In the genomic region with DNA sequence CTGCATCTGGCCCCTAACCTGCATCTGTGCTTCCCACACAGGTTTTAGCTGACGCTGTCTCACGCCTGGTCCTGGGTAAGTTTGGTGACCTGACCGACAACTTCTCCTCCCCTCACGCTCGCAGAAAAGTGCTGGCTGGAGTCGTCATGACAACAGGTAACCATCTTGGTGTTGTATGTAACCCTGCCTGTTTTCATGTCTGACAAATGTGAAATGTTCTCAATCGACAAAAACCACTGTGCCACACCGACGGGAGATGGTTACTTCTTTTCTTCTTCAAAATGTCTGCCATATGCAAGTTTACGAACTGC, we compare ENCODE assay signal across 20 cellular contexts.
DNase-seq lines count a peak whose midpoint lies in the region; ATAC-seq, FAIRE-seq and TF ChIP-seq lines count a peak whose summit lies in the region.
"Had no signal": no experiment of that assay in that cellular context is flagged by ENCODE, and none has a peak within 500 bp of the region (broad histone marks: within the 10 kb centered on the region; RNA-seq: fewer than 3 reads in every experiment).

No MANE protein-coding gene starts in this region.

- H3K27ac ChIP-seq in HepG2 (ENCODE audit: extremely low read length, insufficient read depth, low read length) = no peak overlapping the region
- H3K27ac ChIP-seq in right lobe of liver = no peak overlapping the region
- H3K27ac ChIP-seq: BLaER1, HL-60 had no signal

- H3K36me3 ChIP-seq in HepG2 (replicated peaks in 1 of 2; ENCODE audit: control insufficient read depth in 1 of 2, insufficient read depth in 2 of 2, low read length in 2 of 2) = peaks cover 1 to 17% of the 10 kb centered on the region in 2 experiments; a peak in 2 of 5 replicates
- peaks cover 0 to 2% (median 0%) of the 10 kb centered on the region in 4 donors for H3K36me3 ChIP-seq in right lobe of liver
- peaks cover 8% of the 10 kb centered on the region for H3K36me3 ChIP-seq in bronchial epithelial cell (ENCODE audit: control insufficient read depth, insufficient read depth, low read length)

- in situ Hi-C loops in HepG2 (cut with HindIII; ENCODE audit: extremely low pct_ligation_motif_present, low pct_unique_long_range_greater_than_20kb) = no loop called here

- peaks cover 3% of the 10 kb centered on the region for H3K4me1 Mint-ChIP-seq in neural crest cell
- H3K4me1 Mint-ChIP-seq: CD14-positive monocyte had no signal

- no peak for ATAC-seq in HepG2
- ATAC-seq in right lobe of liver = no peak
- no peak for ATAC-seq in HG03460 (IDR thresholded peaks at IDR 0.05; ENCODE audit: unreplicated experiment)
- no peak for ATAC-seq in HG02571 (IDR thresholded peaks at IDR 0.05; ENCODE audit: unreplicated experiment)
- ATAC-seq: GM12878, HCT116 had no signal

- CTCF ChIA-PET in HepG2 (lab: Yijun Ruan, JAX; ENCODE audit: low intra/inter-chr PET ratio, low total read pairs) = no interaction called here

- H3K9me3 Mint-ChIP-seq in neural crest cell = no peaks in the 10 kb centered on the region
- H3K9me3 Mint-ChIP-seq: CD4-positive, alpha-beta memory T cell; HFFc6 had no signal

- TF ChIP-seq CTCF in HepG2 (CRISPR knock-in tag; IDR thresholded peaks at IDR 0.05) = no peak
- TF ChIP-seq CTCF in right lobe of liver (IDR thresholded peaks at IDR 0.05) = no peak
- TF ChIP-seq CTCF in bronchial epithelial cell (IDR thresholded peaks at IDR 0.05; ENCODE audit: insufficient read depth, low read length, severe bottlenecking) = no peak
- no peak for TF ChIP-seq CTCF in neural crest cell (conservative IDR thresholded peaks at IDR 0.05)

- no peak overlapping the region for H3K4me2 ChIP-seq in HepG2 (ENCODE audit: low read depth, low read length)
- H3K4me2 ChIP-seq: BLaER1 had no signal

- no peak for TF ChIP-seq RAD21 in HepG2 (CRISPR knock-in tag; IDR thresholded peaks at IDR 0.05)

- FAIRE-seq in HepG2 (lab: Jason Lieb, UNC) (no peak), bronchial epithelial cell (lab: Jason Lieb, UNC) (peak; percentile 43)
- FAIRE-seq: GM12878 had no signal

- H3K4me3 ChIP-seq in HepG2 (replicated peaks in 1 of 3; ENCODE audit: insufficient read depth in 1 of 3, low read depth in 2 of 3, low read length in 3 of 3) (no peak overlapping the region), right lobe of liver (no peak overlapping the region), bronchial epithelial cell (ENCODE audit: low read depth, low read length) (no peak overlapping the region)
- H3K4me3 ChIP-seq: BLaER1, GM12878 had no signal

- TF ChIP-seq EP300 in HepG2 (IDR thresholded peaks at IDR 0.05; ENCODE audit: low read depth in 2 of 2, low read length in 2 of 2) (no peak), HepG2 (CRISPR knock-in tag; IDR thresholded peaks at IDR 0.05; ENCODE audit: borderline replicate concordance) (no peak)

- H3K4me3 Mint-ChIP-seq in neural crest cell = no peak overlapping the region
- H3K4me3 Mint-ChIP-seq: CD14-positive monocyte; CD4-positive, alpha-beta memory T cell; HFFc6 had no signal

- H3K27me3 ChIP-seq in HepG2 (ENCODE audit: control insufficient read depth in 1 of 2, insufficient read depth in 2 of 2, low read length in 2 of 2) (no peaks in the 10 kb centered on the region), right lobe of liver (no peaks in the 10 kb centered on the region), bronchial epithelial cell (ENCODE audit: control insufficient read depth, insufficient read depth, low read length) (no peaks in the 10 kb centered on the region)
- H3K27me3 ChIP-seq: BLaER1 had no signal

- H3K4me1 ChIP-seq in HepG2 (ENCODE audit: insufficient read depth, low read length) (no peaks in the 10 kb centered on the region), right lobe of liver (no peaks in the 10 kb centered on the region)
- H3K4me1 ChIP-seq: BLaER1 had no signal

- no peak overlapping the region for H2AFZ ChIP-seq in HepG2 (ENCODE audit: low read length)

- no peaks in the 10 kb centered on the region for H4K20me1 ChIP-seq in HepG2 (ENCODE audit: insufficient read depth, low read length)

- intact Hi-C loops in HepG2 (cut with micrococcal nuclease; ENCODE audit: unreplicated experiment) = no loop called here
- intact Hi-C loops in right lobe of liver (cut with DNase I) = no loop called here

- 91% methylated on average over 7 of the region's 10 CpGs for WGBS in HepG2 (ENCODE audit: low lambda C conversion rate)
- WGBS in right lobe of liver (ENCODE audit: insufficient coverage, low coverage, low lambda C conversion rate, missing lambda C conversion rate) = 85% methylated on average over 6 of the region's 10 CpGs

- H3K27ac Mint-ChIP-seq in neural crest cell (ENCODE audit: unreplicated experiment) = peak overlapping the region; percentile 74
- H3K27ac Mint-ChIP-seq: HFFc6 had no signal

- DNase-seq in HepG2 (ENCODE audit: low spot score) (no peak), right lobe of liver (no peak), bronchial epithelial cell (ENCODE audit: low read depth) (no peak), neural crest cell (ENCODE audit: low read depth, low spot score) (no peak), SW480 (ENCODE audit: low spot score) (no peak), LoVo (ENCODE audit: low spot score) (no peak)
- DNase-seq: 8988T; CD4-positive, alpha-beta memory T cell; DMS153; DMS79; HFFc6; IMR-90; KBM-7 had no signal

- no peaks in the 10 kb centered on the region for H3K27me3 Mint-ChIP-seq in neural crest cell (ENCODE audit: low read depth)
- H3K27me3 Mint-ChIP-seq: CD4-positive, alpha-beta memory T cell had no signal

- peaks cover 6% of the 10 kb centered on the region for H3K36me3 Mint-ChIP-seq in neural crest cell (ENCODE audit: low read depth)

- H3K9me3 ChIP-seq in HepG2 (ENCODE audit: low read length) (no peaks in the 10 kb centered on the region), right lobe of liver (no peaks in the 10 kb centered on the region)

- TF ChIP-seq POLR2A in HepG2 (IDR thresholded peaks at IDR 0.05; ENCODE audit: insufficient read depth in 1 of 2, low read depth in 2 of 2, low read length in 2 of 2) = no peak
- TF ChIP-seq POLR2A in right lobe of liver (IDR thresholded peaks at IDR 0.05) = no peak

- no peaks in the 10 kb centered on the region for H3K79me2 ChIP-seq in HepG2 (ENCODE audit: insufficient read depth, low read length)

- BruUV-seq in HepG2 (replicated peaks; lab: Mats Ljungman, UMichigan) = no TSS peak

- H3K9ac ChIP-seq in HepG2 (ENCODE audit: insufficient read depth, low read depth, low read length) = no peak overlapping the region
- H3K9ac ChIP-seq: BLaER1 had no signal

- POLR2A ChIA-PET in HepG2 (lab: Yijun Ruan, JAX) = no interaction called here

TF ChIP-seq in HepG2, 621 proteins besides CTCF, POLR2A, EP300 and RAD21:
- TF ChIP-seq RFX1 (IDR thresholded peaks at IDR 0.05) (peak; percentile 42; the same call in 1 of the 2 replicates), ISX (CRISPR knock-in tag; conservative IDR thresholded peaks at IDR 0.05) (no peak), HNRNPL (IDR thresholded peaks at IDR 0.05; ENCODE audit: low read depth, low read length) (no peak), SNRNP70 (IDR thresholded peaks at IDR 0.05; ENCODE audit: low read depth, low read length) (no peak)
